ENCODE assay signal across 16 cellular contexts in genomic region chr9:36158122-36158521, GRCh38. TPM values are rescaled to one million over a fixed set of nuclear protein-coding genes. Genes with fewer than 3 reads are reported as not detected.
DNase-seq lines count a peak whose midpoint lies in the region; TF ChIP-seq lines count a peak whose summit lies in the region.
"Had no signal": no experiment of that assay in that cellular context is flagged by ENCODE, and none has a peak within 500 bp of the region (broad histone marks: within the 10 kb centered on the region; RNA-seq: fewer than 3 reads in every experiment).

No MANE protein-coding gene starts in this region.

- peaks cover 16 to 61% (median 25%) of the 10 kb centered on the region in 11 experiments; a peak in 20 of 22 replicates for H3K36me3 ChIP-seq in BLaER1 treated with 17β-estradiol and CSF1 and Interleukin-3, amounts not matched to agents 10 nM and 100 nM
- peaks cover 0 to 14% (median 0%) of the 10 kb centered on the region in 3 donors for H3K36me3 ChIP-seq in Peyer's patch
- H3K36me3 ChIP-seq: right lobe of liver had no signal

- no peaks in the 10 kb centered on the region for H3K27me3 Mint-ChIP-seq in osteocyte (ENCODE audit: unreplicated experiment)
- H3K27me3 Mint-ChIP-seq in mesothelial cell of epicardium (ENCODE audit: low read depth) = no peaks in the 10 kb centered on the region
- H3K27me3 Mint-ChIP-seq: central memory CD8-positive, alpha-beta T cell; naive B cell had no signal

- 0 out of 22 replicates have a peak overlapping the region, but pooled peaks of 1 of the 11 experiments have one; percentile 17 for H3K9ac ChIP-seq in BLaER1 treated with 17β-estradiol and CSF1 and Interleukin-3, amounts not matched to agents 10 nM and 100 nM

- H3K36me3 Mint-ChIP-seq in osteocyte (ENCODE audit: unreplicated experiment) = peaks cover 4% of the 10 kb centered on the region
- H3K36me3 Mint-ChIP-seq in mesothelial cell of epicardium = peaks cover 14% of the 10 kb centered on the region

- H3K27ac Mint-ChIP-seq in osteocyte (ENCODE audit: unreplicated experiment) (peak overlapping the region; percentile 69), mesothelial cell of epicardium (no peak overlapping the region)
- H3K27ac Mint-ChIP-seq: naive B cell had no signal

- DNase-seq in Peyer's patch (no peak), fibroblast of the aortic adventitia (ENCODE audit: low read depth) (peak; percentile 78), osteocyte (ENCODE audit: extremely low spot score, unreplicated experiment) (no peak), mesothelial cell of epicardium (ENCODE audit: low spot score in 2 of 2, unreplicated experiment in 2 of 2) (no peak), SKM-1 treated with dmso at 0.1 percent for 144 hours (lab: John Stamatoyannopoulos, UW; ENCODE audit: unreplicated experiment) (no peak), LoVo (ENCODE audit: low spot score) (no peak)
- no peak for DNase-seq in effector CD4-positive, alpha-beta T cell
- DNase-seq: activated naive CD4-positive, alpha-beta T cell; erythroblast; naive B cell; NCI-H1417 treated with DMSO at 0.1 percent for 48 hours; NCI-H69; SHP77 had no signal

- TF ChIP-seq CTCF in Peyer's patch (IDR thresholded peaks at IDR 0.05) (no peak), fibroblast of the aortic adventitia (IDR thresholded peaks at IDR 0.05; ENCODE audit: insufficient read depth, low read length) (no peak), osteocyte (IDR thresholded peaks at IDR 0.05) (no peak), mesothelial cell of epicardium (IDR thresholded peaks at IDR 0.05; ENCODE audit: unreplicated experiment) (no peak)

- H4K20me1 ChIP-seq in BLaER1 treated with 17β-estradiol and CSF1 and Interleukin-3, amounts not matched to agents 10 nM and 100 nM = no peaks in the 10 kb centered on the region

- TF ChIP-seq POLR2A in Peyer's patch (IDR thresholded peaks at IDR 0.05) = no peak

- H3K4me3 ChIP-seq in BLaER1 treated with 17β-estradiol and CSF1 and Interleukin-3, amounts not matched to agents 10 nM and 100 nM = no peak overlapping the region
- H3K4me3 ChIP-seq in Peyer's patch (no peak overlapping the region), fibroblast of the aortic adventitia (ENCODE audit: low read depth, low read length) (no peak overlapping the region)
- H3K4me3 ChIP-seq: right lobe of liver had no signal

- peaks cover 29 to 67% (median 46%) of the 10 kb centered on the region in 10 experiments for H3K4me1 ChIP-seq in BLaER1 treated with 17β-estradiol and CSF1 and Interleukin-3, amounts not matched to agents 10 nM and 100 nM
- H3K4me1 ChIP-seq in Peyer's patch = peaks cover 0 to 18% (median 2%) of the 10 kb centered on the region in 4 donors
- H3K4me1 ChIP-seq: right lobe of liver had no signal

- peak overlapping the region in 7 of 11 experiments; percentile 12 to 68 (median 55); a peak in 12 of 22 replicates for H3K4me2 ChIP-seq in BLaER1 treated with 17β-estradiol and CSF1 and Interleukin-3, amounts not matched to agents 10 nM and 100 nM

- H3K4me3 Mint-ChIP-seq in osteocyte (ENCODE audit: unreplicated experiment) = no peak overlapping the region
- H3K4me3 Mint-ChIP-seq in mesothelial cell of epicardium = no peak overlapping the region
- H3K4me3 Mint-ChIP-seq: central memory CD8-positive, alpha-beta T cell; naive B cell had no signal

- H3K27me3 ChIP-seq in BLaER1 treated with 17β-estradiol and CSF1 and Interleukin-3, amounts not matched to agents 10 nM and 100 nM = no peaks in the 10 kb centered on the region
- no peaks in the 10 kb centered on the region for H3K27me3 ChIP-seq in Peyer's patch
- H3K27me3 ChIP-seq: right lobe of liver had no signal

- H3K9me3 Mint-ChIP-seq in osteocyte (ENCODE audit: unreplicated experiment) (no peaks in the 10 kb centered on the region), mesothelial cell of epicardium (no peaks in the 10 kb centered on the region)
- H3K9me3 Mint-ChIP-seq: central memory CD8-positive, alpha-beta T cell had no signal

- H3K4me1 Mint-ChIP-seq in osteocyte (ENCODE audit: unreplicated experiment) (peaks cover 39% of the 10 kb centered on the region), mesothelial cell of epicardium (peaks cover 30% of the 10 kb centered on the region)

- peaks cover 8 to 23% (median 19%) of the 10 kb centered on the region in 11 experiments; a peak in 20 of 22 replicates for H3K9me3 ChIP-seq in BLaER1 treated with 17β-estradiol and CSF1 and Interleukin-3, amounts not matched to agents 10 nM and 100 nM (replicated peaks in 1 of 11)
- H3K9me3 ChIP-seq in Peyer's patch = no peaks in the 10 kb centered on the region
- H3K9me3 ChIP-seq: right lobe of liver had no signal

- peak overlapping the region in 10 of 11 experiments; percentile 9 to 70 (median 51); a peak in 17 of 22 replicates for H3K27ac ChIP-seq in BLaER1 treated with 17β-estradiol and CSF1 and Interleukin-3, amounts not matched to agents 10 nM and 100 nM
- peak overlapping the region in 3 of 4 donors; percentile 17 to 54 (median 30) for H3K27ac ChIP-seq in Peyer's patch
- H3K27ac ChIP-seq: right lobe of liver had no signal

RNA-seq across cellular contexts. Expression of gene CCIN, which starts 11.1 kb away (rescaled TPM):
- not detected for total RNA-seq in Peyer's patch
- total RNA-seq in fibroblast of the aortic adventitia (ENCODE audit: low replicate concordance) = 0.25 and 2.6 TPM in 2 replicates
- total RNA-seq in osteocyte = not detected in 2 replicates
- total RNA-seq in mesothelial cell of epicardium = 0.33 to 0.52 TPM (median 0.40 TPM) in 3 replicates
- total RNA-seq: right lobe of liver had no signal

RNA-seq across cellular contexts. Expression of gene GLIPR2, which starts 21.6 kb away (rescaled TPM):
- total RNA-seq in Peyer's patch = 10 to 100 TPM in 2 of 4 donors, 1 to 10 TPM in 2; 8.6 to 31.4 (median 11.6) TPM
- 24.3 and 36.6 TPM in 2 replicates for total RNA-seq in fibroblast of the aortic adventitia (ENCODE audit: low replicate concordance)
- total RNA-seq in osteocyte = 29.1 and 30.6 TPM in 2 replicates
- 31.3 to 34.1 TPM (median 33.3 TPM) in 3 replicates for total RNA-seq in mesothelial cell of epicardium

RNA-seq across cellular contexts. Expression of gene CLTA, which starts 32.6 kb away (rescaled TPM):
- total RNA-seq in Peyer's patch (100 to 1,000 TPM; 131 to 150 (median 133) TPM), fibroblast of the aortic adventitia (ENCODE audit: low replicate concordance) (239 and 451 TPM in 2 replicates), osteocyte (260 and 281 TPM in 2 replicates), mesothelial cell of epicardium (173 to 181 TPM (median 180 TPM) in 3 replicates)
